In genomic region chr6:53306819-53307347, GRCh38 we compare ENCODE assay signal across 1 cellular context.
TF ChIP-seq lines count a peak whose summit lies in the region.

No MANE protein-coding gene starts in this region.

TF ChIP-seq in GM12878, 131 proteins besides CTCF, POLR2A, EP300 and RAD21 (continued from another document and continues in another):
- no peak for TF ChIP-seq ZBTB11 (CRISPR knock-in tag; IDR thresholded peaks at IDR 0.05)
- TF ChIP-seq SREBF2 (IDR thresholded peaks at IDR 0.05; ENCODE audit: low read length): no peak
- no peak for TF ChIP-seq BCL3 (IDR thresholded peaks at IDR 0.05; ENCODE audit: borderline replicate concordance, insufficient read depth, low read depth, low read length, poor library complexity, severe bottlenecking)
- TF ChIP-seq IKZF1 (conservative IDR thresholded peaks at IDR 0.05): peak; percentile 89
- no peak for TF ChIP-seq RB1 (IDR thresholded peaks at IDR 0.05; ENCODE audit: borderline replicate concordance)
- 0 out of 2 replicates have a peak, but pooled peaks have one; percentile 55 for TF ChIP-seq TARDBP (IDR thresholded peaks at IDR 0.05; ENCODE audit: borderline replicate concordance)
- TF ChIP-seq SPI1 (IDR thresholded peaks at IDR 0.05; ENCODE audit: borderline replicate concordance, insufficient read depth, low read depth, low read length): no peak
- TF ChIP-seq STAT1 (conservative IDR thresholded peaks at IDR 0.05): no peak
- peak; percentile 84 for TF ChIP-seq NR2F1 (conservative IDR thresholded peaks at IDR 0.05)
- TF ChIP-seq ZNF217 (IDR thresholded peaks at IDR 0.05): peak; percentile 94
- no peak for TF ChIP-seq MTA3 (IDR thresholded peaks at IDR 0.05; ENCODE audit: borderline replicate concordance, low read length)
- peak; percentile 81 for TF ChIP-seq PKNOX1 (IDR thresholded peaks at IDR 0.05)
- TF ChIP-seq KDM1A (IDR thresholded peaks at IDR 0.05; ENCODE audit: borderline replicate concordance): no peak
- TF ChIP-seq BCL11A (IDR thresholded peaks at IDR 0.05; ENCODE audit: low read depth, low read length): peak; percentile 45; the same call in 1 of the 2 replicates
- no peak for TF ChIP-seq CREB1 (IDR thresholded peaks at IDR 0.05; ENCODE audit: low read depth)
- TF ChIP-seq ZNF622 (IDR thresholded peaks at IDR 0.05): no peak
- TF ChIP-seq SUPT20H (IDR thresholded peaks at IDR 0.05; ENCODE audit: borderline replicate concordance, control insufficient read depth, low read depth, low read length): no peak
- no peak for TF ChIP-seq ASH2L (IDR thresholded peaks at IDR 0.05; ENCODE audit: borderline replicate concordance, low read depth)
- TF ChIP-seq PRDM15 (CRISPR knock-in tag; IDR thresholded peaks at IDR 0.05): no peak
- no peak for TF ChIP-seq ESRRA (IDR thresholded peaks at IDR 0.05; ENCODE audit: low read length)
- TF ChIP-seq MYB (IDR thresholded peaks at IDR 0.05; ENCODE audit: borderline replicate concordance, low read depth, low read length): no peak
- no peak for TF ChIP-seq E2F8 (IDR thresholded peaks at IDR 0.05; ENCODE audit: low read depth, partially characterized antibody)
- no peak for TF ChIP-seq ATF3 (IDR thresholded peaks at IDR 0.05; ENCODE audit: borderline replicate concordance, extremely low read depth, low read depth, low read length)
- TF ChIP-seq MEF2A (IDR thresholded peaks at IDR 0.05; ENCODE audit: insufficient read depth, low read depth, low read length): 0 out of 2 replicates have a peak, but pooled peaks have one; percentile 31
- TF ChIP-seq CBFB (IDR thresholded peaks at IDR 0.05; ENCODE audit: low read depth): peak; percentile 52; the same call in 1 of the 2 replicates
- TF ChIP-seq FOS (IDR thresholded peaks at IDR 0.05; ENCODE audit: borderline replicate concordance, extremely low read depth, insufficient read length): no peak
- no peak for TF ChIP-seq CEBPB (IDR thresholded peaks at IDR 0.05; ENCODE audit: borderline replicate concordance in 1 of 2, low read depth in 2 of 2, low read length in 2 of 2)
- TF ChIP-seq FOXK2 (IDR thresholded peaks at IDR 0.05): no peak
- TF ChIP-seq BMI1 (IDR thresholded peaks at IDR 0.05; ENCODE audit: borderline replicate concordance): peak; percentile 31; the same call in 1 of the 2 replicates
- no peak for TF ChIP-seq TCF3 (IDR thresholded peaks at IDR 0.05; ENCODE audit: borderline replicate concordance, insufficient read depth, low read depth, low read length)
- TF ChIP-seq ZNF274 (IDR thresholded peaks at IDR 0.05; ENCODE audit: insufficient read depth, insufficient read length): no peak
- peak; percentile 93; the same call in 1 of the 2 replicates for TF ChIP-seq SMARCA5 (IDR thresholded peaks at IDR 0.05)
- no peak for TF ChIP-seq ZZZ3 (IDR thresholded peaks at IDR 0.05; ENCODE audit: control insufficient read depth, insufficient read length, low read depth)
- TF ChIP-seq TAF1 (IDR thresholded peaks at IDR 0.05; ENCODE audit: borderline replicate concordance, low read depth, low read length): no peak
- TF ChIP-seq HDAC6 (IDR thresholded peaks at IDR 0.05; ENCODE audit: unreplicated experiment): no peak
- TF ChIP-seq KLF5 (IDR thresholded peaks at IDR 0.05; ENCODE audit: partially characterized antibody): no peak
- TF ChIP-seq NFYA (IDR thresholded peaks at IDR 0.05; ENCODE audit: borderline replicate concordance, low read depth, low read length): no peak
- no peak for TF ChIP-seq PAX8 (IDR thresholded peaks at IDR 0.05)
- TF ChIP-seq CHD4 (IDR thresholded peaks at IDR 0.05): no peak
- TF ChIP-seq SMAD1 (IDR thresholded peaks at IDR 0.05; ENCODE audit: low read depth, partially characterized antibody): peak; percentile 14
- peak in 1 of 2 experiments; percentile 55; a peak in 1 of 4 replicates for TF ChIP-seq ETV6 (conservative IDR thresholded peaks at IDR 0.05 in 1 of 2, IDR thresholded peaks at IDR 0.05 in 1 of 2; ENCODE audit: borderline replicate concordance in 1 of 2, low read depth in 1 of 2)
- no peak for TF ChIP-seq YY1 (IDR thresholded peaks at IDR 0.05; ENCODE audit: low read depth, low read length)
- TF ChIP-seq EGR1 (IDR thresholded peaks at IDR 0.05; ENCODE audit: borderline replicate concordance in 1 of 2, low read depth in 2 of 2, low read length in 2 of 2): no peak
- TF ChIP-seq TCF12 (IDR thresholded peaks at IDR 0.05; ENCODE audit: low read depth, low read length): no peak
- no peak for TF ChIP-seq ZBED1 (IDR thresholded peaks at IDR 0.05; ENCODE audit: borderline replicate concordance)
- TF ChIP-seq NBN (IDR thresholded peaks at IDR 0.05): peak; percentile 87; the same call in 1 of the 2 replicates
- no peak for TF ChIP-seq ZNF687 (IDR thresholded peaks at IDR 0.05)
- TF ChIP-seq SRF (IDR thresholded peaks at IDR 0.05; ENCODE audit: low read depth in 2 of 2, low read length in 2 of 2): no peak
- no peak for TF ChIP-seq IRF5 (IDR thresholded peaks at IDR 0.05; ENCODE audit: borderline replicate concordance)
